Comparison of ENCODE assay signal across 1 cellular context in genomic region chr4:53818112-53818511, GRCh38.
TF ChIP-seq lines count a peak whose summit lies in the region.

No MANE protein-coding gene starts in this region.

TF ChIP-seq in SK-N-SH treated with all-trans-retinoic acid at 6 μM for 48 hours, 23 proteins besides CTCF, POLR2A, EP300 and RAD21 (continued from another document):
- TF ChIP-seq CSRNP3 (CRISPR knock-in tag; IDR thresholded peaks at IDR 0.05) (no peak), GLIS3 (CRISPR knock-in tag; IDR thresholded peaks at IDR 0.05) (no peak), ZNF70 (CRISPR knock-in tag; IDR thresholded peaks at IDR 0.05) (no peak)
